13 cellular contexts compared by ENCODE assay signal in genomic region chr1:53316058-53316741, GRCh38. TPM values are rescaled to one million over a fixed set of nuclear protein-coding genes. Genes with fewer than 3 reads are reported as not detected.
DNase-seq lines count a peak whose midpoint lies in the region; ATAC-seq and TF ChIP-seq lines count a peak whose summit lies in the region.
"Had no signal": no experiment of that assay in that cellular context is flagged by ENCODE, and none has a peak within 500 bp of the region (broad histone marks: within the 10 kb centered on the region; RNA-seq: fewer than 3 reads in every experiment).

No MANE protein-coding gene starts in this region.

- H3K27ac Mint-ChIP-seq in MCF 10A (ENCODE audit: low read depth, unreplicated experiment), result peak overlapping the region; percentile 2
- H3K27ac Mint-ChIP-seq in stimulated activated memory B cell treated with anti-CD40 and anti-IgM and Interleukin-4, amounts not matched to agents 10 μg/mL and 1 μg/mL and 100 μg/mL, for 72 hours, result peak overlapping the region; percentile 36

- BruUV-seq in MCF 10A (replicated peaks; lab: Mats Ljungman, UMichigan) (no TSS peak), mammary epithelial cell (replicated peaks; lab: Mats Ljungman, UMichigan) (no TSS peak)

- H3K4me3 Mint-ChIP-seq in MCF 10A (ENCODE audit: unreplicated experiment), result no peak overlapping the region
- no peak overlapping the region for H3K4me3 Mint-ChIP-seq in stimulated activated memory B cell treated with anti-CD40 and anti-IgM and Interleukin-4, amounts not matched to agents 10 μg/mL and 1 μg/mL and 100 μg/mL, for 72 hours

- H3K36me3 ChIP-seq in mammary epithelial cell (ENCODE audit: insufficient read depth, low read length), result peaks cover 5% of the 10 kb centered on the region
- H3K36me3 ChIP-seq in NT2/D1 (ENCODE audit: insufficient read depth, insufficient read length, low read length), result peaks cover 100% of the 10 kb centered on the region
- H3K36me3 ChIP-seq: adrenal gland had no signal

- peak; percentile 48 for ATAC-seq in foreskin keratinocyte
- no peak for ATAC-seq in stimulated activated memory B cell treated with anti-CD40 and anti-IgM and Interleukin-4, amounts not matched to agents 10 μg/mL and 1 μg/mL and 100 μg/mL, for 72 hours

- no peaks in the 10 kb centered on the region for H3K27me3 Mint-ChIP-seq in MCF 10A (ENCODE audit: insufficient read depth, unreplicated experiment)
- H3K27me3 Mint-ChIP-seq in stimulated activated memory B cell treated with anti-CD40 and anti-IgM and Interleukin-4, amounts not matched to agents 10 μg/mL and 1 μg/mL and 100 μg/mL, for 72 hours, result no peaks in the 10 kb centered on the region

- H2AFZ ChIP-seq in mammary epithelial cell (ENCODE audit: low read depth, low read length), result no peak overlapping the region

- in situ Hi-C loops in mammary epithelial cell (cut with MboI; ENCODE audit: low sequenced_read_pairs in 2 of 2), result no loop called here

- H4K20me1 ChIP-seq in mammary epithelial cell (ENCODE audit: insufficient read depth, low read length), result no peaks in the 10 kb centered on the region

- no peaks in the 10 kb centered on the region for H3K36me3 Mint-ChIP-seq in MCF 10A (ENCODE audit: insufficient read depth, unreplicated experiment)
- peaks cover 55% of the 10 kb centered on the region for H3K36me3 Mint-ChIP-seq in stimulated activated memory B cell treated with anti-CD40 and anti-IgM and Interleukin-4, amounts not matched to agents 10 μg/mL and 1 μg/mL and 100 μg/mL, for 72 hours
- H3K36me3 Mint-ChIP-seq: naive B cell had no signal

- CTCF ChIA-PET in MCF 10A (lab: Yijun Ruan, JAX), result no interaction called here
- CTCF ChIA-PET in mammary epithelial cell (lab: Charles Lee; ENCODE audit: low non-redundant PET), result no interaction called here

- intact Hi-C loops in MCF 10A (cut with micrococcal nuclease), result no loop called here
- intact Hi-C loops in mammary epithelial cell (cut with micrococcal nuclease), result no loop called here

- H3K9ac ChIP-seq in mammary epithelial cell (ENCODE audit: insufficient read depth, low read length) (no peak overlapping the region), NT2/D1 (ENCODE audit: insufficient read length, low read depth) (peak overlapping the region; percentile 37)

- H3K9me3 ChIP-seq in mammary epithelial cell (replicated peaks; ENCODE audit: insufficient read depth, low read length), result no peaks in the 10 kb centered on the region
- no peaks in the 10 kb centered on the region for H3K9me3 ChIP-seq in NT2/D1 (ENCODE audit: insufficient read depth, low read length)
- H3K9me3 ChIP-seq: adrenal gland had no signal

- no peaks in the 10 kb centered on the region for H3K9me3 Mint-ChIP-seq in MCF 10A (ENCODE audit: unreplicated experiment)
- H3K9me3 Mint-ChIP-seq in stimulated activated memory B cell treated with anti-CD40 and anti-IgM and Interleukin-4, amounts not matched to agents 10 μg/mL and 1 μg/mL and 100 μg/mL, for 72 hours, result no peaks in the 10 kb centered on the region
- H3K9me3 Mint-ChIP-seq: naive B cell had no signal

- dilution Hi-C loops in mammary epithelial cell (cut with HindIII; ENCODE audit: low sequenced_read_pairs), result no loop called here

- H3K4me1 ChIP-seq in mammary epithelial cell (ENCODE audit: insufficient read depth, low read length) (peaks cover 8% of the 10 kb centered on the region), NT2/D1 (ENCODE audit: insufficient read depth, insufficient read length) (peaks cover 29% of the 10 kb centered on the region), foreskin keratinocyte (no peaks in the 10 kb centered on the region)
- H3K4me1 ChIP-seq: adrenal gland had no signal

- no peak for DNase-seq in MCF 10A (ENCODE audit: unreplicated experiment)
- DNase-seq in mammary epithelial cell, result no peak
- DNase-seq in NT2/D1 (ENCODE audit: low read depth, low spot score), result no peak
- no peak for DNase-seq in foreskin keratinocyte
- DNase-seq in CD1c-positive myeloid dendritic cell (ENCODE audit: extremely low spot score), result no peak
- DNase-seq in substantia nigra (lab: John Stamatoyannopoulos, UW), result no peak
- no peak for DNase-seq in GF-D8 (lab: John Stamatoyannopoulos, UW)
- DNase-seq: activated CD4-positive, CD25-positive, alpha-beta regulatory T cell; adrenal gland; naive B cell; stimulated activated CD4-positive, alpha-beta T cell treated with anti-CD3 and anti-CD28 coated beads, Interleukin-4, amount 100 ng/mL, for 1 hour; trophoblast cell had no signal

- H3K4me1 Mint-ChIP-seq in MCF 10A (ENCODE audit: insufficient read depth, unreplicated experiment), result peaks cover 6% of the 10 kb centered on the region
- peaks cover 63% of the 10 kb centered on the region for H3K4me1 Mint-ChIP-seq in stimulated activated memory B cell treated with anti-CD40 and anti-IgM and Interleukin-4, amounts not matched to agents 10 μg/mL and 1 μg/mL and 100 μg/mL, for 72 hours

- peaks cover 97% of the 10 kb centered on the region for H3K79me2 ChIP-seq in mammary epithelial cell (ENCODE audit: insufficient read depth, low read length)

- H3K4me3 ChIP-seq in mammary epithelial cell (replicated peaks in 1 of 3; ENCODE audit: insufficient read depth in 1 of 3, low read depth in 2 of 3, low read length in 3 of 3), result no peak overlapping the region
- H3K4me3 ChIP-seq in NT2/D1 (ENCODE audit: insufficient read length, low read depth), result no peak overlapping the region
- H3K4me3 ChIP-seq: adrenal gland had no signal

- WGBS in mammary epithelial cell (ENCODE audit: low coverage, missing lambda C conversion rate), result 89% methylated on average over 3 of the region's 5 CpGs

- H3K27me3 ChIP-seq in mammary epithelial cell (ENCODE audit: insufficient read depth, low read length), result no peaks in the 10 kb centered on the region
- no peaks in the 10 kb centered on the region for H3K27me3 ChIP-seq in NT2/D1 (ENCODE audit: insufficient read depth, insufficient read length)
- H3K27me3 ChIP-seq in foreskin keratinocyte, result no peaks in the 10 kb centered on the region
- H3K27me3 ChIP-seq: adrenal gland had no signal

- POLR2A ChIA-PET in MCF 10A (lab: Yijun Ruan, JAX), result interaction anchor here (0.6 kb wide), 1 partner anchor 281 kb away, joined by 3 read pairs; no protein-coding TSS in a partner anchor

- no peak overlapping the region for H3K4me2 ChIP-seq in mammary epithelial cell (ENCODE audit: insufficient read depth, low read depth, low read length)

- TF ChIP-seq CTCF in MCF 10A (IDR thresholded peaks at IDR 0.05; ENCODE audit: unreplicated experiment) (no peak), mammary epithelial cell (conservative IDR thresholded peaks at IDR 0.05 in 1 of 2, IDR thresholded peaks at IDR 0.05 in 1 of 2; ENCODE audit: extremely low read depth in 1 of 2, insufficient read depth in 1 of 2, low read depth in 1 of 2, low read length in 2 of 2) (no peak), foreskin keratinocyte (conservative IDR thresholded peaks at IDR 0.05) (no peak)

- H3K27ac ChIP-seq in mammary epithelial cell (ENCODE audit: insufficient read depth, low read depth, low read length) (no peak overlapping the region), foreskin keratinocyte (no peak overlapping the region), substantia nigra (ENCODE audit: low read depth, low read length, poor library complexity, severe bottlenecking) (no peak overlapping the region)
- H3K27ac ChIP-seq: adrenal gland had no signal

RNA-seq across cellular contexts. Expression of gene LRP8, which starts 11.7 kb away (rescaled TPM):
- total RNA-seq in MCF 10A (2022), result 21.5 and 21.8 TPM in 2 replicates
- 10 to 100 TPM; 18.5 to 50.1 TPM for total RNA-seq in mammary epithelial cell
- polyA plus RNA-seq in mammary epithelial cell, result 68.6 TPM
- 212 TPM for polyA minus RNA-seq in mammary epithelial cell
- 30.5 and 38.9 TPM in 2 replicates for total RNA-seq in foreskin keratinocyte
- 7.3 and 10.7 TPM in 2 replicates for polyA plus RNA-seq in foreskin keratinocyte
